9 cellular contexts compared by ENCODE assay signal in the genomic region with DNA sequence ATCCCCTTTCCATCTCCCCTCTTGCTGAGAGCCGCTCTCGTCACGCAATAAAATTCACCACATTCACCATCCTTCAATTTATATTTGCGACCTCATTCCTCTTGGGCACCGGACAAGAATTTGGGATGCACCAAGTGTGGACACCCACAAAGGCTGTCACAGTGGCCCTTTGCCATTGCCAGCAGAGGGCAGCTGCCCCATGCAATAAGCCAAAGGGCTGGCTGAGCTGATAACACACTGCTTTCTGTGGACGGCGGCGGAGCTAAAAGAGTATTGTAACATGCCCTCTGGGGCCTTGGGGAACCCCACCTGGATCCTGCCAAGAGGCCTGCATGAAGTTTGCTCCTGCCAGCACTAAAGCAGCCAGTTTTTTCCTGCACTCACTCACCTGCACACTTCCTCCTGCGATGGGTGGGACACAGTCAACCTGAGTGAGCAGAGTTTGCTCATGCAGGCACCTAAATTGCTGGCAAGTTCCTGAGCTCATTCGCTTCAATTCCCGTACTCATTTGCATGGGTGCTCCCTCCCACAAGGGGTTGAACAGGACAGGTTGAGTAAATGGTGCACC.
DNase-seq lines count a peak whose midpoint lies in the region; ATAC-seq and TF ChIP-seq lines count a peak whose summit lies in the region.
"Had no signal": no experiment of that assay in that cellular context is flagged by ENCODE, and none has a peak within 500 bp of the region (broad histone marks: within the 10 kb centered on the region; RNA-seq: fewer than 3 reads in every experiment).

No MANE protein-coding gene starts in this region.

- no peak overlapping the region for H3K4ac ChIP-seq in mesendoderm (ENCODE audit: low read depth, low read length)

- H3K18ac ChIP-seq in mesendoderm (ENCODE audit: low read length), result no peak overlapping the region

- H3K4me3 ChIP-seq in epithelial cell of esophagus (ENCODE audit: low read length), result no peak overlapping the region
- no peak overlapping the region for H3K4me3 ChIP-seq in mesendoderm (ENCODE audit: low read length)

- no peak overlapping the region for H3K27ac ChIP-seq in mesendoderm (ENCODE audit: low read depth, low read length)

- H2BK15ac ChIP-seq in mesendoderm (replicated peaks; ENCODE audit: low read depth), result no peak overlapping the region

- no peaks in the 10 kb centered on the region for H3K36me3 ChIP-seq in mesendoderm (ENCODE audit: control insufficient read depth, insufficient read depth, low read length)

- peak; percentile 17 for DNase-seq in COLO829 (ENCODE audit: low spot score)
- peak; percentile 9 for DNase-seq in MV-4-11 (lab: John Stamatoyannopoulos, UW)
- DNase-seq in epithelial cell of esophagus (ENCODE audit: low read depth), result peak; percentile 29
- peak; percentile 46 for DNase-seq in mesendoderm
- DNase-seq in NCI-H2196 (lab: John Stamatoyannopoulos, UW; ENCODE audit: unreplicated experiment), result no peak
- DNase-seq: activated CD8-positive, alpha-beta memory T cell treated with anti-CD3 and anti-CD28 coated beads for 24 hours had no signal

- no peaks in the 10 kb centered on the region for H3K79me2 ChIP-seq in mesendoderm (ENCODE audit: control insufficient read depth, insufficient read depth, low read length)

- H2BK120ac ChIP-seq in mesendoderm (ENCODE audit: low read depth, low read length), result no peak overlapping the region

- H3K4me1 ChIP-seq in mesendoderm (ENCODE audit: control insufficient read depth, low read depth, low read length), result no peaks in the 10 kb centered on the region

- no peak overlapping the region for H3K4me2 ChIP-seq in mesendoderm (ENCODE audit: low read length)

- H4K5ac ChIP-seq in mesendoderm (ENCODE audit: low read length), result no peak overlapping the region

- no peak overlapping the region for H3K9ac ChIP-seq in mesendoderm (ENCODE audit: low read length)

- no peaks in the 10 kb centered on the region for H3K79me1 ChIP-seq in mesendoderm (ENCODE audit: low read length)

- H3K56ac ChIP-seq in mesendoderm (ENCODE audit: low read length), result no peak overlapping the region

- no peak overlapping the region for H2BK5ac ChIP-seq in mesendoderm (ENCODE audit: low read length)

- ATAC-seq in HG03354 (IDR thresholded peaks at IDR 0.05; ENCODE audit: poor library complexity, severe bottlenecking, unreplicated experiment) (no peak), GM21526 (IDR thresholded peaks at IDR 0.05; ENCODE audit: low FRiP score, unreplicated experiment) (no peak), HG03439 (IDR thresholded peaks at IDR 0.05; ENCODE audit: unreplicated experiment) (no peak)

- WGBS in mesendoderm (ENCODE audit: extremely low coverage, insufficient coverage, low lambda C conversion rate), result no CpG with 5 or more reads among the region's 11 CpGs

- TF ChIP-seq CTCF in epithelial cell of esophagus (IDR thresholded peaks at IDR 0.05; ENCODE audit: insufficient read depth, low read depth, low read length, missing control alignments), result peak; percentile 60

- H3K23ac ChIP-seq in mesendoderm (ENCODE audit: low read length), result no peak overlapping the region

- H2AK5ac ChIP-seq in mesendoderm (ENCODE audit: low read length), result no peak overlapping the region

- H4K8ac ChIP-seq in mesendoderm (ENCODE audit: low read depth, low read length), result no peak overlapping the region

- no peaks in the 10 kb centered on the region for H3K27me3 ChIP-seq in mesendoderm (ENCODE audit: insufficient read depth, low read length, poor library complexity)
